ENCODE assay signal across 1 cellular context in the genomic region with DNA sequence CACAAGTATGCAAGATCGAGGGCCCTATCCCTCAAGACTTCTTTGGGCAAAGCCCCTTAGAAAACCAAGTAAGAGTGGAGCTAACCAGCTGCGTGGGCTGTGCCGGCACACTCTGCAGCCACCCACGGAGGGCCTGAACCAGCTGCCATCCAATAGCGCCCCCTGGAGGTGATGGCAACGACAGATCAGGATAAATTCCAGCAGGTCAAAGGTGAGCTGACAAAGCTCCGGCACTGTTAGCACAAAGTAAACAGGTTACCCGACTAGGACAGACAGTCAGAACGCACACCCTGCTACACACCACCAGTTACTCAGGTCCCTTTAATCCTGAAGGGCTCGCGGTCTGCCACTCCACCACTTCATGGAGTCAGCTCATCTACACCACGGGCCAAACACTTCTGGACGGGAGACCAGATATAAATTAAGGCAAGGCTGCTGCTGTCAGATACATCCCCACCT.
TF ChIP-seq lines count a peak whose summit lies in the region.

No MANE protein-coding gene starts in this region.

TF ChIP-seq in HEK293, 187 proteins besides CTCF, POLR2A, EP300 and RAD21 (continued from another document and continues in another):
- TF ChIP-seq ZNF518A (tag by site-specific recombination; conservative IDR thresholded peaks at IDR 0.05; ENCODE audit: low read depth) (no peak), ZNF777 (tag by site-specific recombination; IDR thresholded peaks at IDR 0.05; ENCODE audit: borderline replicate concordance) (no peak), ZBTB20 (tag by site-specific recombination; IDR thresholded peaks at IDR 0.05) (no peak), SALL2 (tag by site-specific recombination; IDR thresholded peaks at IDR 0.05; ENCODE audit: borderline replicate concordance) (no peak), ZFHX2 (tag by site-specific recombination; conservative IDR thresholded peaks at IDR 0.05) (peak; percentile 96), ZNF548 (tag by site-specific recombination; IDR thresholded peaks at IDR 0.05) (no peak), ZSCAN4 (tag by site-specific recombination; IDR thresholded peaks at IDR 0.05) (peak; percentile 27; the same call in 1 of the 2 replicates), ZNF302 (tag by site-specific recombination; IDR thresholded peaks at IDR 0.05; ENCODE audit: low read depth) (no peak), TCF7L2 (IDR thresholded peaks at IDR 0.05; ENCODE audit: borderline replicate concordance, low read depth, low read length) (no peak), ZEB2 (tag by site-specific recombination; IDR thresholded peaks at IDR 0.05) (peak; percentile 57), ZFP37 (tag by site-specific recombination; IDR thresholded peaks at IDR 0.05) (no peak), ZNF132 (tag by site-specific recombination; IDR thresholded peaks at IDR 0.05; ENCODE audit: borderline replicate concordance) (no peak), ZNF394 (tag by site-specific recombination; IDR thresholded peaks at IDR 0.05; ENCODE audit: borderline replicate concordance) (no peak), ZNF223 (tag by site-specific recombination; IDR thresholded peaks at IDR 0.05) (no peak), ZNF660 (tag by site-specific recombination; IDR thresholded peaks at IDR 0.05) (no peak), ZSCAN30 (tag by site-specific recombination; IDR thresholded peaks at IDR 0.05) (0 out of 2 replicates have a peak, but pooled peaks have one; percentile 16), ZNF544 (tag by site-specific recombination; IDR thresholded peaks at IDR 0.05) (no peak), ZNF335 (tag by site-specific recombination; conservative IDR thresholded peaks at IDR 0.05) (peak; percentile 66), KLF9 (tag by site-specific recombination; IDR thresholded peaks at IDR 0.05; ENCODE audit: low read depth) (no peak), EGR2 (tag by site-specific recombination; IDR thresholded peaks at IDR 0.05; ENCODE audit: low read depth) (peak; percentile 84), SP7 (tag by site-specific recombination; IDR thresholded peaks at IDR 0.05) (0 out of 2 replicates have a peak, but pooled peaks have one; percentile 31), PATZ1 (tag by site-specific recombination; IDR thresholded peaks at IDR 0.05) (0 out of 2 replicates have a peak, but pooled peaks have one; percentile 22), ZNF510 (tag by site-specific recombination; IDR thresholded peaks at IDR 0.05; ENCODE audit: insufficient replicate concordance) (no peak), SCRT2 (tag by site-specific recombination; IDR thresholded peaks at IDR 0.05) (no peak), ZNF654 (tag by site-specific recombination; IDR thresholded peaks at IDR 0.05; ENCODE audit: low read depth) (peak; percentile 62), BCL11B (tag by site-specific recombination; IDR thresholded peaks at IDR 0.05; ENCODE audit: low read depth) (0 out of 2 replicates have a peak, but pooled peaks have one; percentile 23), FEZF1 (tag by site-specific recombination; IDR thresholded peaks at IDR 0.05) (no peak), ZNF629 (tag by site-specific recombination; IDR thresholded peaks at IDR 0.05) (0 out of 2 replicates have a peak, but pooled peaks have one; percentile 13), ZNF24 (tag by site-specific recombination; IDR thresholded peaks at IDR 0.05) (no peak), ZNF530 (tag by site-specific recombination; IDR thresholded peaks at IDR 0.05; ENCODE audit: low read depth) (no peak), ZXDB (tag by site-specific recombination; IDR thresholded peaks at IDR 0.05) (no peak), HOXC10 (CRISPR knock-in tag; IDR thresholded peaks at IDR 0.05) (no peak), ELK4 (IDR thresholded peaks at IDR 0.05; ENCODE audit: borderline replicate concordance, low read depth, low read length) (no peak), BCL11A (tag by site-specific recombination; IDR thresholded peaks at IDR 0.05; ENCODE audit: low read depth) (0 out of 2 replicates have a peak, but pooled peaks have one; percentile 57), MYNN (tag by site-specific recombination; IDR thresholded peaks at IDR 0.05; ENCODE audit: borderline replicate concordance) (no peak), GLIS1 (tag by site-specific recombination; IDR thresholded peaks at IDR 0.05) (peak; percentile 73), ZNF792 (tag by site-specific recombination; IDR thresholded peaks at IDR 0.05) (no peak), ZNF561 (tag by site-specific recombination; IDR thresholded peaks at IDR 0.05; ENCODE audit: borderline replicate concordance) (no peak), ZNF366 (tag by site-specific recombination; conservative IDR thresholded peaks at IDR 0.05) (no peak), SETDB1 (IDR thresholded peaks at IDR 0.05; ENCODE audit: insufficient read length, low read length) (no peak), ZNF580 (tag by site-specific recombination; IDR thresholded peaks at IDR 0.05) (0 out of 2 replicates have a peak, but pooled peaks have one; percentile 50), ZNF280C (tag by site-specific recombination; IDR thresholded peaks at IDR 0.05) (no peak), ZNF707 (tag by site-specific recombination; IDR thresholded peaks at IDR 0.05) (no peak), ZIC2 (tag by site-specific recombination; IDR thresholded peaks at IDR 0.05) (no peak), WT1 (tag by site-specific recombination; IDR thresholded peaks at IDR 0.05) (no peak), ZBTB6 (tag by site-specific recombination; IDR thresholded peaks at IDR 0.05) (peak; percentile 38; the same call in 1 of the 2 replicates)
- TF ChIP-seq, protein P1, sequence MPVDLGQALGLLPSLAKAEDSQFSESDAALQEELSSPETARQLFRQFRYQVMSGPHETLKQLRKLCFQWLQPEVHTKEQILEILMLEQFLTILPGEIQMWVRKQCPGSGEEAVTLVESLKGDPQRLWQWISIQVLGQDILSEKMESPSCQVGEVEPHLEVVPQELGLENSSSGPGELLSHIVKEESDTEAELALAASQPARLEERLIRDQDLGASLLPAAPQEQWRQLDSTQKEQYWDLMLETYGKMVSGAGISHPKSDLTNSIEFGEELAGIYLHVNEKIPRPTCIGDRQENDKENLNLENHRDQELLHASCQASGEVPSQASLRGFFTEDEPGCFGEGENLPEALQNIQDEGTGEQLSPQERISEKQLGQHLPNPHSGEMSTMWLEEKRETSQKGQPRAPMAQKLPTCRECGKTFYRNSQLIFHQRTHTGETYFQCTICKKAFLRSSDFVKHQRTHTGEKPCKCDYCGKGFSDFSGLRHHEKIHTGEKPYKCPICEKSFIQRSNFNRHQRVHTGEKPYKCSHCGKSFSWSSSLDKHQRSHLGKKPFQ (tag by site-specific recombination; IDR thresholded peaks at IDR 0.05), result no peak
- TF ChIP-seq, protein P2, sequence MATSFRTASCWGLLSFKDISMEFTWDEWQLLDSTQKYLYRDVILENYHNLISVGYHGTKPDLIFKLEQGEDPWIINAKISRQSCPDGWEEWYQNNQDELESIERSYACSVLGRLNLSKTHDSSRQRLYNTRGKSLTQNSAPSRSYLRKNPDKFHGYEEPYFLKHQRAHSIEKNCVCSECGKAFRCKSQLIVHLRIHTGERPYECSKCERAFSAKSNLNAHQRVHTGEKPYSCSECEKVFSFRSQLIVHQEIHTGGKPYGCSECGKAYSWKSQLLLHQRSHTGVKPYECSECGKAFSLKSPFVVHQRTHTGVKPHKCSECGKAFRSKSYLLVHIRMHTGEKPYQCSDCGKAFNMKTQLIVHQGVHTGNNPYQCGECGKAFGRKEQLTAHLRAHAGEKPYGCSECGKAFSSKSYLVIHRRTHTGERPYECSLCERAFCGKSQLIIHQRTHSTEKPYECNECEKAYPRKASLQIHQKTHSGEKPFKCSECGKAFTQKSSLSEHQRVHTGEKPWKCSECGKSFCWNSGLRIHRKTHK (tag by site-specific recombination; IDR thresholded peaks at IDR 0.05), result no peak
